8 cellular contexts compared by ENCODE assay signal in the genomic region with DNA sequence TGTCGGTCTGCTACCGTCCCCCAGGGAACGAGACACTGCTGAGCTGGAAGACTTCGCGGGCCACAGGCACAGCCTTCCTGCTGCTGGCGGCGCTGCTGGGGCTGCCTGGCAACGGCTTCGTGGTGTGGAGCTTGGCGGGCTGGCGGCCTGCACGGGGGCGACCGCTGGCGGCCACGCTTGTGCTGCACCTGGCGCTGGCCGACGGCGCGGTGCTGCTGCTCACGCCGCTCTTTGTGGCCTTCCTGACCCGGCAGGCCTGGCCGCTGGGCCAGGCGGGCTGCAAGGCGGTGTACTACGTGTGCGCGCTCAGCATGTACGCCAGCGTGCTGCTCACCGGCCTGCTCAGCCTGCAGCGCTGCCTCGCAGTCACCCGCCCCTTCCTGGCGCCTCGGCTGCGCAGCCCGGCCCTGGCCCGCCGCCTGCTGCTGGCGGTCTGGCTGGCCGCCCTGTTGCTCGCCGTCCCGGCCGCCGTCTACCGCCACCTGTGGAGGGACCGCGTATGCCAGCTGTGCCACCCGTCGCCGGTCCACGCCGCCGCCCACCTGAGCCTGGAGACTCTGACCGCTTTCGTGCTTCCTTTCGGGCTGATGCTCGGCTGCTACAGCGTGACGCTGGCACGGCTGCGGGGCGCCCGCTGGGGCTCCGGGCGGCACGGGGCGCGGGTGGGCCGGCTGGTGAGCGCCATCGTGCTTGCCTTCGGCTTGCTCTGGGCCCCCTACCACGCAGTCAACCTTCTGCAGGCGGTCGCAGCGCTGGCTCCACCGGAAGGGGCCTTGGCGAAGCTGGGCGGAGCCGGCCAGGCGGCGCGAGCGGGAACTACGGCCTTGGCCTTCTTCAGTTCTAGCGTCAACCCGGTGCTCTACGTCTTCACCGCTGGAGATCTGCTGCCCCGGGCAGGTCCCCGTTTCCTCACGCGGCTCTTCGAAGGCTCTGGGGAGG. TPM values are rescaled to one million over a fixed set of nuclear protein-coding genes. Genes with fewer than 3 reads are reported as not detected.
DNase-seq lines count a peak whose midpoint lies in the region; ATAC-seq and TF ChIP-seq lines count a peak whose summit lies in the region.

A gene with protein sequence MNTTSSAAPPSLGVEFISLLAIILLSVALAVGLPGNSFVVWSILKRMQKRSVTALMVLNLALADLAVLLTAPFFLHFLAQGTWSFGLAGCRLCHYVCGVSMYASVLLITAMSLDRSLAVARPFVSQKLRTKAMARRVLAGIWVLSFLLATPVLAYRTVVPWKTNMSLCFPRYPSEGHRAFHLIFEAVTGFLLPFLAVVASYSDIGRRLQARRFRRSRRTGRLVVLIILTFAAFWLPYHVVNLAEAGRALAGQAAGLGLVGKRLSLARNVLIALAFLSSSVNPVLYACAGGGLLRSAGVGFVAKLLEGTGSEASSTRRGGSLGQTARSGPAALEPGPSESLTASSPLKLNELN (plus strand): TSS at position 837 of the 939 bp plus-strand sequence. CDS start 4,150 bp downstream, outside the sequence.

- H3K4me1 ChIP-seq in right cardiac atrium (ENCODE audit: control insufficient read depth, insufficient read depth, low read length): peaks cover 6% of the 10 kb centered on the region

- H3K27me3 ChIP-seq in right cardiac atrium (ENCODE audit: control insufficient read depth, insufficient read depth): no peaks in the 10 kb centered on the region

- 2 to 15% (median 5%) methylated on average over 90 to 99 of the region's 99 CpGs for WGBS in adipose tissue, 3 donors
- WGBS in right cardiac atrium: 7% methylated on average over 99 of the region's 99 CpGs

- intact Hi-C loops in right cardiac atrium (cut with DNase I): no loop called here

- no peaks in the 10 kb centered on the region for H3K9me3 ChIP-seq in right cardiac atrium (ENCODE audit: control insufficient read depth, low read length)

- H3K27ac ChIP-seq in 22Rv1 (peak within 1 kb of the TSS; percentile 82), adipose tissue (ENCODE audit: low read depth, low read length) (peak within 1 kb of the TSS; percentile 52), right cardiac atrium (ENCODE audit: low read length) (peak within 1 kb of the TSS; percentile 10), skin epidermis (peak within 1 kb of the TSS; percentile 55 to 94 (median 89))

- peak within 1 kb of the TSS; percentile 45 for H3K4me3 ChIP-seq in right cardiac atrium (ENCODE audit: low read length)
- peak within 1 kb of the TSS; percentile 46 to 60 (median 51) for H3K4me3 ChIP-seq in skin epidermis

- peak; percentile 62 for ATAC-seq in GM18520 (IDR thresholded peaks at IDR 0.05; ENCODE audit: unreplicated experiment)
- ATAC-seq in HG03064 (IDR thresholded peaks at IDR 0.05; ENCODE audit: low read depth, unreplicated experiment): peak; percentile 62
- ATAC-seq in right cardiac atrium: peak; percentile 85 to 87

- TF ChIP-seq CTCF in 22Rv1 (IDR thresholded peaks at IDR 0.05): peak; percentile 81

- DNase-seq in SHP77 (lab: John Stamatoyannopoulos, UW): peak; percentile 80 to 85
- peak; percentile 81 to 92 (median 92) for DNase-seq in right cardiac atrium
- no peak for DNase-seq in NCI-H510A treated with DMSO at 0.1 percent for 48 hours (lab: John Stamatoyannopoulos, UW)

RNA-seq across cellular contexts. Expression of the gene that starts here (rescaled TPM):
- 10 to 100 TPM in 1 of 3 donors, 1 to 10 TPM in 2; 5.1 to 13.3 (median 6.2) TPM for polyA plus RNA-seq in adipose tissue
- total RNA-seq in right cardiac atrium: 1 to 10 TPM; 2.2 to 3.1 (median 2.4) TPM
- 1.6 TPM for polyA plus RNA-seq in right cardiac atrium

Comparison
In these comparisons a context has a peak if more than half of its experiments do, and no peak if none do; other contexts are left out.
1. H3K27ac ChIP-seq: peak in every context shown above with its lines; median percentile 89 in skin epidermis; 82 in 22Rv1; 52 in adipose tissue; 10 in right cardiac atrium.